Comparison of ENCODE assay signal across 8 cellular contexts in the genomic region with DNA sequence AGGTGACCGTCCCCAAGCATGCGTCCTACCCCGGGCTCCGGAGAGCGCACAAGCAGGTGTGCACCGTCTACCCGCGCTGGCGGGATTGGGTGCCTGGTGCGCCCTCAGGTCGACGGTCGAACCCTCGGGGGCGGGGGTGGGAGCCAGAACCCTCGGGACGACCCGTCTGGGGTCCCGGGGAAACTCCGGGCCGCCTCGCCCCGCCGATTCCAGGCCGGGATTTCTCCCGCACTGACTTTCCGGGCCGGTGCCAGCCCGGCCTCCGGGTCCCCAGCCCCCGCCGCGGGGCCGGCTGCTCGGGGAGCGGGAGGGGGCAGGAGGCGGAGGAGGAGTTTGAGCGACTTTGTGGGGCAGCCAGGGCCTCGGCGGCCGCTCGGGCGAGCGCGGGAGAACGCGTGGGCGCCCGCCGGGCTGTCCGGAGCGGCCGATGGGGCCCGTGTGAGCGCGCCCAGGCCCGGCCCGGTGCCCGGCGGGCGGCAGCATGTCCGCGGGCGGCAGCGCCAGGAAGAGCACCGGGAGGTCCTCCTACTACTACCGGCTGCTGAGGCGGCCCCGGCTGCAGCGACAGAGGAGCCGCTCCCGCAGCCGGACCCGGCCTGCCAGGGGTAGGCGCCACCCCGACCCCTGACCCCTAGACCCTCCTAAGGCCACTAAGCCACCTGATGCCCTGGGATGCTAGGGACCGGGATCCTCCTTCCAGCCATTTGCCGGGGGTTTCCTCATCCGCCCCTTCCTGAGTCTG. TPM values are rescaled to one million over a fixed set of nuclear protein-coding genes. Genes with fewer than 3 reads are reported as not detected.
A peak's percentile ranks its signal among the peaks of the same experiment; 100 is the strongest.
DNase-seq lines count a peak whose midpoint lies in the region; ATAC-seq and TF ChIP-seq lines count a peak whose summit lies in the region.

A gene (plus strand): TSS at position 340 of the 742 bp plus-strand sequence. CDS start 142 bp downstream, at position 482.

- DNase-seq in activated CD4-positive, alpha-beta T cell treated with anti-CD3 and anti-CD28 coated beads, Interleukin-2, amount 10 ng/mL, durations not matched to agents 24 days and 14 days, result no peak
- no peak for DNase-seq in activated CD4-positive, alpha-beta T cell treated with anti-CD3 and anti-CD28 coated beads, Interleukin-2, amount 50 U/mL, for 1 hour
- DNase-seq in RWPE1 (ENCODE audit: low spot score), result no peak

- peaks cover 13% of the 10 kb centered on the region for H3K36me3 ChIP-seq in mesodermal cell (ENCODE audit: control insufficient read depth, insufficient read depth, low read length)
- no peaks in the 10 kb centered on the region for H3K36me3 ChIP-seq in thymus (ENCODE audit: control insufficient read depth, insufficient read depth)

- CTCF ChIA-PET in RWPE1 (lab: Yijun Ruan, JAX), result interaction anchor here (0.5 to 0.8 kb wide), 5 partner anchors 8 to 208 kb away, joined by 3 to 5 read pairs (median 3); no protein-coding TSS in a partner anchor

- H3K36me3 Mint-ChIP-seq in activated CD4-positive, alpha-beta T cell treated with anti-CD3 and anti-CD28 coated beads, Interleukin-2, amount 10 ng/mL, durations not matched to agents 24 days and 14 days (ENCODE audit: low read depth), result no peaks in the 10 kb centered on the region

- H3K27ac ChIP-seq in RWPE1 (peak within 1 kb of the TSS; percentile 30; the same call in 1 of the 2 replicates), mesodermal cell (ENCODE audit: low read depth, low read length, severe bottlenecking) (peak within 1 kb of the TSS; percentile 66), thymus (ENCODE audit: low read depth) (no peak within 1 kb of the TSS)

- H3K27me3 Mint-ChIP-seq in activated CD4-positive, alpha-beta T cell treated with anti-CD3 and anti-CD28 coated beads, Interleukin-2, amount 10 ng/mL, durations not matched to agents 24 days and 14 days, result peaks cover 58% of the 10 kb centered on the region

- no peak for TF ChIP-seq CTCF in RWPE1 (conservative IDR thresholded peaks at IDR 0.05; ENCODE audit: low read depth)

- intact Hi-C loops in activated CD4-positive, alpha-beta T cell treated with anti-CD3 and anti-CD28 coated beads, Interleukin-2, amount 10 ng/mL, durations not matched to agents 24 days and 14 days (cut with micrococcal nuclease), result no loop called here

- POLR2A ChIA-PET in RWPE1 (lab: Yijun Ruan, JAX; ENCODE audit: low non-redundant PET), result no interaction called here

- H3K4me3 Mint-ChIP-seq in activated CD4-positive, alpha-beta T cell treated with anti-CD3 and anti-CD28 coated beads, Interleukin-2, amount 10 ng/mL, durations not matched to agents 24 days and 14 days, result peak within 1 kb of the TSS; percentile 43

- H3K27ac Mint-ChIP-seq in activated CD4-positive, alpha-beta T cell treated with anti-CD3 and anti-CD28 coated beads, Interleukin-2, amount 10 ng/mL, durations not matched to agents 24 days and 14 days, result peak within 1 kb of the TSS; percentile 37

- H3K9me3 ChIP-seq in mesodermal cell (ENCODE audit: control insufficient read depth, low read length) (no peaks in the 10 kb centered on the region), thymus (ENCODE audit: control insufficient read depth) (no peaks in the 10 kb centered on the region)

- 1% methylated on average over 45 to 79 of the region's 79 CpGs for WGBS in mesodermal cell (ENCODE audit: insufficient coverage in 2 of 2), 2 experiments
- WGBS in thymus, result 3% methylated on average over 79 of the region's 79 CpGs

- no peaks in the 10 kb centered on the region for H3K9me3 Mint-ChIP-seq in activated CD4-positive, alpha-beta T cell treated with anti-CD3 and anti-CD28 coated beads, Interleukin-2, amount 10 ng/mL, durations not matched to agents 24 days and 14 days

- peaks cover 3% of the 10 kb centered on the region for H3K4me1 Mint-ChIP-seq in activated CD4-positive, alpha-beta T cell treated with anti-CD3 and anti-CD28 coated beads, Interleukin-2, amount 10 ng/mL, durations not matched to agents 24 days and 14 days

- H3K4me3 ChIP-seq in mesodermal cell (ENCODE audit: extremely low read depth, insufficient read depth, low read length, poor library complexity, severe bottlenecking) (peak within 1 kb of the TSS; percentile 77), thymus (ENCODE audit: low read length) (peak within 1 kb of the TSS; percentile 54)

- peaks cover 16% of the 10 kb centered on the region for H3K27me3 ChIP-seq in thymus (ENCODE audit: control insufficient read depth, insufficient read depth)

- H3K4me1 ChIP-seq in mesodermal cell (ENCODE audit: control insufficient read depth, insufficient read depth, low read length, poor library complexity, severe bottlenecking), result peaks cover 46% of the 10 kb centered on the region
- peaks cover 3% of the 10 kb centered on the region for H3K4me1 ChIP-seq in thymus (ENCODE audit: control insufficient read depth, insufficient read depth, low read length)

- ATAC-seq in HG03565 (IDR thresholded peaks at IDR 0.05; ENCODE audit: unreplicated experiment), result no peak
- ATAC-seq in HG02970 (IDR thresholded peaks at IDR 0.05; ENCODE audit: low FRiP score, unreplicated experiment), result no peak

- in situ Hi-C loops in endometrial microvascular endothelial cells (cut with HindIII; ENCODE audit: inconsistent ontology term, low pct_unique_long_range_greater_than_20kb, low sequenced_read_pairs), result no loop called here

RNA-seq across cellular contexts. Expression of the gene that starts here (rescaled TPM):
- total RNA-seq in activated CD4-positive, alpha-beta T cell treated with anti-CD3 and anti-CD28 coated beads, Interleukin-2, amount 10 ng/mL, durations not matched to agents 24 days and 14 days, result not detected in 2 replicates
- total RNA-seq in endometrial microvascular endothelial cells (ENCODE audit: inconsistent ontology term), result 13.6 TPM
- polyA plus RNA-seq in mesodermal cell (2013, experiment 1 of 2), result 49.6 TPM
- polyA plus RNA-seq in mesodermal cell (2013, experiment 2 of 2), result 34.2 TPM
- 8.4 TPM for polyA plus RNA-seq in thymus

Comparison
In these comparisons a context has a peak if more than half of its experiments do, and no peak if none do; other contexts are left out.
1. RNA of the gene that starts here (total RNA-seq): 13.6 TPM in endometrial microvascular endothelial cells (single experiment); not detected in activated CD4-positive, alpha-beta T cell treated with anti-CD3 and anti-CD28 coated beads, Interleukin-2, amount 10 ng/mL, durations not matched to agents 24 days and 14 days; every median in the first group is over 10 times any median in the second.